Comparison of ENCODE assay signal across 12 cellular contexts in the genomic region with DNA sequence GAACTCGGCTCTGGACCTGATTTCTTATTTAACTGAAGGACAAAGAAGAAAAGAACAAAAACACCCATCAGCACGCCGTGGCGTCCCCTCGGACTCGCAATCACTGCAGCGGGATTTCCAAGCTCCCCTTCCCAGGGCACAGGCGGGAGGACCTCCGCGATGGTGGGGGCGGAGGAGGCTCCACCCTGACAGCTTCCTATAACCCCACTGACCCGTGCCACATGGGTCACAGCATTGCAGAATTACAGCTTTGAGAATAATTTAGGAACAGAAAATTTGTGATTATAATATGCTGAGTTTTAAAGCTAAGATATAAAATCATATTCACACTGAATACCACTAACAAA.
DNase-seq lines count a peak whose midpoint lies in the region; FAIRE-seq and TF ChIP-seq lines count a peak whose summit lies in the region.
"Had no signal": no experiment of that assay in that cellular context is flagged by ENCODE, and none has a peak within 500 bp of the region (broad histone marks: within the 10 kb centered on the region; RNA-seq: fewer than 3 reads in every experiment).

No MANE protein-coding gene starts in this region.

- H3K27ac Mint-ChIP-seq in mesothelial cell of epicardium (no peak overlapping the region), type B pancreatic cell (no peak overlapping the region)
- H3K27ac Mint-ChIP-seq: activated CD4-positive, alpha-beta memory T cell treated with anti-CD3 and anti-CD28 coated beads for 36 hours; activated naive CD8-positive, alpha-beta T cell treated with anti-CD3 and anti-CD28 coated beads, Interleukin-2, amount 10 ng/mL, durations not matched to agents 7 days and 5 days; natural killer cell treated with Interleukin-12 subunit alpha and Interleukin-12 subunit beta and Interleukin-15 and Interleukin-18, amount 100 ng/mL, for 72 hours had no signal

- H3K27ac ChIP-seq in SK-N-SH (ENCODE audit: low read depth in 2 of 2, low read length in 1 of 2) (no peak overlapping the region), esophagus squamous epithelium (no peak overlapping the region)
- H3K27ac ChIP-seq: SK-N-MC had no signal

- TF ChIP-seq CTCF in SK-N-SH (IDR thresholded peaks at IDR 0.05) (no peak), esophagus squamous epithelium (IDR thresholded peaks at IDR 0.05) (no peak), mesothelial cell of epicardium (IDR thresholded peaks at IDR 0.05; ENCODE audit: unreplicated experiment) (no peak), type B pancreatic cell (conservative IDR thresholded peaks at IDR 0.05) (no peak)

- TF ChIP-seq POLR2A in esophagus squamous epithelium (IDR thresholded peaks at IDR 0.05) = no peak

- H3K27me3 ChIP-seq in SK-N-SH (ENCODE audit: insufficient read depth) (no peaks in the 10 kb centered on the region), esophagus squamous epithelium (no peaks in the 10 kb centered on the region)

- H3K9me3 ChIP-seq in SK-N-SH (peaks cover 7% of the 10 kb centered on the region), esophagus squamous epithelium (no peaks in the 10 kb centered on the region)

- POLR2A ChIA-PET in SK-N-SH (lab: Yijun Ruan, JAX) = no interaction called here

- TF ChIP-seq RAD21 in SK-N-SH (IDR thresholded peaks at IDR 0.05; ENCODE audit: low read length) = no peak

- H3K36me3 Mint-ChIP-seq in mesothelial cell of epicardium = no peaks in the 10 kb centered on the region
- H3K36me3 Mint-ChIP-seq in type B pancreatic cell = no peaks in the 10 kb centered on the region
- H3K36me3 Mint-ChIP-seq: activated CD4-positive, alpha-beta memory T cell treated with anti-CD3 and anti-CD28 coated beads for 36 hours; activated naive CD8-positive, alpha-beta T cell treated with anti-CD3 and anti-CD28 coated beads, Interleukin-2, amount 10 ng/mL, durations not matched to agents 7 days and 5 days; natural killer cell treated with Interleukin-12 subunit alpha and Interleukin-12 subunit beta and Interleukin-15 and Interleukin-18, amount 100 ng/mL, for 72 hours had no signal

- H3K36me3 ChIP-seq in SK-N-SH (replicated peaks in 1 of 2; ENCODE audit: control insufficient read depth in 1 of 2, insufficient read depth in 2 of 2, low read length in 1 of 2) (no peaks in the 10 kb centered on the region), esophagus squamous epithelium (no peaks in the 10 kb centered on the region)

- H3K9me2 ChIP-seq in SK-N-SH = no peaks in the 10 kb centered on the region

- H3F3A ChIP-seq in SK-N-SH (replicated peaks; ENCODE audit: insufficient read depth) = peaks cover 3% of the 10 kb centered on the region

- peaks cover 6% of the 10 kb centered on the region for H3K4me1 Mint-ChIP-seq in mesothelial cell of epicardium
- H3K4me1 Mint-ChIP-seq in type B pancreatic cell (ENCODE audit: unreplicated experiment) = peaks cover 8% of the 10 kb centered on the region
- H3K4me1 Mint-ChIP-seq: activated naive CD8-positive, alpha-beta T cell treated with anti-CD3 and anti-CD28 coated beads, Interleukin-2, amount 10 ng/mL, durations not matched to agents 7 days and 5 days had no signal

- H4K20me1 ChIP-seq in SK-N-SH (ENCODE audit: insufficient read depth) = no peaks in the 10 kb centered on the region

- H3K4me3 Mint-ChIP-seq in mesothelial cell of epicardium (peak overlapping the region; percentile 71), type B pancreatic cell (peak overlapping the region; percentile 81)
- H3K4me3 Mint-ChIP-seq: activated CD4-positive, alpha-beta memory T cell treated with anti-CD3 and anti-CD28 coated beads for 36 hours; activated naive CD8-positive, alpha-beta T cell treated with anti-CD3 and anti-CD28 coated beads, Interleukin-2, amount 10 ng/mL, durations not matched to agents 7 days and 5 days; natural killer cell treated with Interleukin-12 subunit alpha and Interleukin-12 subunit beta and Interleukin-15 and Interleukin-18, amount 100 ng/mL, for 72 hours had no signal

- H2AFZ ChIP-seq in SK-N-SH (ENCODE audit: low read depth) = peak overlapping the region; percentile 70

- peak overlapping the region; percentile 59 for H3K4me2 ChIP-seq in SK-N-SH

- CTCF ChIA-PET in SK-N-SH (lab: Yijun Ruan, JAX) = interaction anchor here (0.9 to 4.3 kb wide), 4 partner anchors 46 to 366 kb away, joined by 3 to 30 read pairs (median 4); a partner anchor contains a TSS

- H3K4me3 ChIP-seq in SK-N-SH (ENCODE audit: low read depth in 2 of 2, low read length in 1 of 2) = peak overlapping the region; percentile 36 to 52; a peak in 3 of 4 replicates
- H3K4me3 ChIP-seq in esophagus squamous epithelium = peak overlapping the region; percentile 16 to 63 (median 34)
- H3K4me3 ChIP-seq: SK-N-MC had no signal

- 14% methylated on average over 12 of the region's 12 CpGs for WGBS in SK-N-SH (ENCODE audit: low lambda C conversion rate)
- WGBS in esophagus squamous epithelium, 2 donors = 12 to 17% methylated on average over 11 of the region's 12 CpGs

- no peak for TF ChIP-seq EP300 in SK-N-SH (IDR thresholded peaks at IDR 0.05; ENCODE audit: borderline replicate concordance in 1 of 2, low read depth in 1 of 2, low read length in 1 of 2)

- no peaks in the 10 kb centered on the region for H3K79me2 ChIP-seq in SK-N-SH (ENCODE audit: insufficient read depth)

- H3K4me1 ChIP-seq in SK-N-SH (ENCODE audit: control insufficient read depth in 1 of 2, insufficient read depth in 2 of 2, low read depth in 1 of 2, low read length in 1 of 2) (peaks cover 0 to 10% of the 10 kb centered on the region in 2 experiments; a peak in 2 of 4 replicates), esophagus squamous epithelium (peaks cover 0 to 12% (median 7%) of the 10 kb centered on the region in 3 donors)

- no peak for FAIRE-seq in GM19239 (lab: Jason Lieb, UNC)

- peaks cover 5% of the 10 kb centered on the region for H3K9me3 Mint-ChIP-seq in mesothelial cell of epicardium
- H3K9me3 Mint-ChIP-seq in type B pancreatic cell = no peaks in the 10 kb centered on the region
- H3K9me3 Mint-ChIP-seq: activated CD4-positive, alpha-beta memory T cell treated with anti-CD3 and anti-CD28 coated beads for 36 hours; activated naive CD8-positive, alpha-beta T cell treated with anti-CD3 and anti-CD28 coated beads, Interleukin-2, amount 10 ng/mL, durations not matched to agents 7 days and 5 days had no signal

- H3K27me3 Mint-ChIP-seq in mesothelial cell of epicardium (ENCODE audit: low read depth) (peaks cover 32% of the 10 kb centered on the region), type B pancreatic cell (peaks cover 19% of the 10 kb centered on the region)

- intact Hi-C loops in esophagus squamous epithelium (cut with DNase I) = no loop called here

- H3K9ac ChIP-seq in SK-N-SH = no peak overlapping the region

- DNase-seq in SK-N-SH (peak; percentile 63), esophagus squamous epithelium (lab: John Stamatoyannopoulos, UW) (no peak), mesothelial cell of epicardium (ENCODE audit: low spot score in 2 of 2, unreplicated experiment in 2 of 2) (no peak), type B pancreatic cell (ENCODE audit: extremely low spot score, unreplicated experiment) (no peak), ecto neural progenitor cell (ENCODE audit: low spot score) (no peak), GM19239 (ENCODE audit: insufficient read length, low spot score) (no peak), OCI-M2 (lab: John Stamatoyannopoulos, UW; ENCODE audit: unreplicated experiment) (no peak)
- DNase-seq: activated CD4-positive, alpha-beta memory T cell treated with anti-CD3 and anti-CD28 coated beads for 36 hours; activated naive CD8-positive, alpha-beta T cell treated with anti-CD3 and anti-CD28 coated beads, Interleukin-2, amount 10 ng/mL, durations not matched to agents 7 days and 5 days; GDM1 had no signal

TF ChIP-seq in SK-N-SH, 30 proteins besides CTCF, POLR2A, EP300 and RAD21:
- TF ChIP-seq MXI1 (IDR thresholded peaks at IDR 0.05; ENCODE audit: low read depth, low read length) (peak; percentile 27; the same call in 1 of the 2 replicates), RCOR1 (IDR thresholded peaks at IDR 0.05; ENCODE audit: low read length) (no peak)
